25 cellular contexts compared by ENCODE assay signal in the genomic region with DNA sequence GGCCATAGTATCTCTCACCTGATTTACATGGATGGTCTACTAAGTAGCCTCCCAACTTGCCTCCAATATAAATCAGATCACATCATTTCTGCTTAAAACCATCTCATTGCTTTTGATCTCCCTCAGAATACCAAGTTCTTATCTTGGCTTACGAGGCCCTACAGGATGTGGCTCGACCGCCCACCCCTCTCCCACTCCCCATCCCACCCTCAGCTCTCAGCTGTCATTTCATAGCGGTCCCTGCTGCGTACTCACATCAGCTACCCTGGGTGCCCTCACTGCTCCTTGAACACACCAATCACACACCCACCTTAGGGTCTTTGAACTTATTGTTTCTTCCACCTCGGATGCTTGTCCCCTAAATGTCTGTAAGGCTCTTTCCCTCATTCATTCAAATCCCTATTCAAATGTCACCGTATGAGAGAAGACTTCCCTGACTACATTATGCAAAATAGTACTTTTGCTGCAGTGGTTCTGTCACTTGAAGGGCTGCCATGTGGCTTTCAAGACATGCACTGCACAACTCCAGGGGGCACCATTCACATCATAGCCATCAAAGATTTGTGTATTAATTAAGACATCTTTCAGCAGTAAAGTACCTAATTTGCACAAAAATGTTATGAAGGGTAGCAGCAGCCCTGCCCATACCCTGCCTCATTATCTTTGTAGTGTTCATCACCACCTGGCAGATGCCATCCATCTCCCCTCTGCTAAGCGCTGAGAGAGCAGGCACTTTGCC.
"Had no signal": no experiment of that assay in that cellular context is flagged by ENCODE, and none has a peak within 500 bp of the region (broad histone marks: within the 10 kb centered on the region; RNA-seq: fewer than 3 reads in every experiment).

No MANE protein-coding gene starts in this region.

- H3K27ac ChIP-seq: Peyer's patch, RWPE1, SJCRH30, WERI-Rb-1 had no signal

- DNase-seq: activated CD4-positive, alpha-beta T cell treated with anti-CD3 and anti-CD28 coated beads for 4 hours; activated CD8-positive, alpha-beta memory T cell treated with anti-CD3 and anti-CD28 coated beads, Interleukin-2, amount 50 U/mL, for 4 hours; activated CD8-positive, alpha-beta T cell treated with anti-CD3 and anti-CD28 coated beads for 36 hours; activated gamma-delta T cell treated with Interleukin-2 at 50 U/mL for 16 hours; activated naive CD4-positive, alpha-beta T cell treated with anti-CD3 and anti-CD28 coated beads, Interleukin-2, amount 10 ng/mL, durations not matched to agents 7 days and 5 days; activated naive CD8-positive, alpha-beta T cell treated with anti-CD3 and anti-CD28 coated beads for 36 hours; activated T-cell treated with anti-CD3 and anti-CD28 coated beads, Interleukin-2, amount 50 U/mL, for 72 hours; Kasumi-1; NCI-H1092 treated with DMSO at 0.1 percent for 48 hours; NCI-H1436 treated with DMSO at 0.1 percent for 48 hours; NCI-H1930; NCI-H2171; NCI-H2227 treated with DMSO at 0.1 percent for 48 hours; NCI-H446 treated with DMSO at 0.1 percent for 48 hours; NCI-H524 treated with DMSO at 0.1 percent for 48 hours; NCI-H82; Peyer's patch; Right ventricle myocardium superior; SJCRH30; SK-N-SH; T-helper 1 cell; WERI-Rb-1 had no signal

- H3K4me1 Mint-ChIP-seq: activated naive CD4-positive, alpha-beta T cell treated with anti-CD3 and anti-CD28 coated beads, Interleukin-2, amount 10 ng/mL, durations not matched to agents 7 days and 5 days; activated naive CD8-positive, alpha-beta T cell treated with anti-CD3 and anti-CD28 coated beads for 36 hours had no signal

- H3K9me3 Mint-ChIP-seq: activated CD8-positive, alpha-beta T cell treated with anti-CD3 and anti-CD28 coated beads for 36 hours; activated naive CD4-positive, alpha-beta T cell treated with anti-CD3 and anti-CD28 coated beads, Interleukin-2, amount 10 ng/mL, durations not matched to agents 7 days and 5 days; activated naive CD8-positive, alpha-beta T cell treated with anti-CD3 and anti-CD28 coated beads for 36 hours; activated T-cell treated with anti-CD3 and anti-CD28 coated beads, Interleukin-2, amount 50 U/mL, for 72 hours; activated T-helper 2 cell treated with anti-CD3 and anti-CD28 coated beads, Interferon-gamma antibody, Interleukin-2, Interleukin-4, amounts not matched to agents 10 μg/mL and 5 μg/mL and 100 μg/mL, durations not matched to agents 14 hours and 24 hours and 36 hours had no signal

- ATAC-seq: activated CD8-positive, alpha-beta T cell treated with anti-CD3 and anti-CD28 coated beads for 36 hours; activated T-cell treated with anti-CD3 and anti-CD28 coated beads, Interleukin-2, amount 50 U/mL, for 72 hours; K562 had no signal

- H3K4me1 ChIP-seq: Peyer's patch had no signal

- H3K36me3 Mint-ChIP-seq: activated naive CD4-positive, alpha-beta T cell treated with anti-CD3 and anti-CD28 coated beads, Interleukin-2, amount 10 ng/mL, durations not matched to agents 7 days and 5 days; activated naive CD8-positive, alpha-beta T cell treated with anti-CD3 and anti-CD28 coated beads for 36 hours had no signal

- H3K36me3 ChIP-seq: Peyer's patch, SJCRH30, WERI-Rb-1 had no signal

- H3K4me3 ChIP-seq: K562, Peyer's patch, SJCRH30 had no signal

- H3K27ac Mint-ChIP-seq: activated CD8-positive, alpha-beta T cell treated with anti-CD3 and anti-CD28 coated beads for 36 hours; activated naive CD4-positive, alpha-beta T cell treated with anti-CD3 and anti-CD28 coated beads, Interleukin-2, amount 10 ng/mL, durations not matched to agents 7 days and 5 days; activated naive CD8-positive, alpha-beta T cell treated with anti-CD3 and anti-CD28 coated beads for 36 hours; activated T-cell treated with anti-CD3 and anti-CD28 coated beads, Interleukin-2, amount 50 U/mL, for 72 hours; activated T-helper 2 cell treated with anti-CD3 and anti-CD28 coated beads, Interferon-gamma antibody, Interleukin-2, Interleukin-4, amounts not matched to agents 10 μg/mL and 5 μg/mL and 100 μg/mL, durations not matched to agents 14 hours and 24 hours and 36 hours had no signal

- H3K4me3 Mint-ChIP-seq: activated CD8-positive, alpha-beta T cell treated with anti-CD3 and anti-CD28 coated beads for 36 hours; activated naive CD4-positive, alpha-beta T cell treated with anti-CD3 and anti-CD28 coated beads, Interleukin-2, amount 10 ng/mL, durations not matched to agents 7 days and 5 days; activated naive CD8-positive, alpha-beta T cell treated with anti-CD3 and anti-CD28 coated beads for 36 hours; activated T-cell treated with anti-CD3 and anti-CD28 coated beads, Interleukin-2, amount 50 U/mL, for 72 hours had no signal

- H3K27me3 Mint-ChIP-seq: activated naive CD4-positive, alpha-beta T cell treated with anti-CD3 and anti-CD28 coated beads, Interleukin-2, amount 10 ng/mL, durations not matched to agents 7 days and 5 days had no signal

- H3K9me3 ChIP-seq: Peyer's patch, SJCRH30, SK-N-SH had no signal

- H3K27me3 ChIP-seq: Peyer's patch, SJCRH30 had no signal
